8 cellular contexts compared by ENCODE assay signal in genomic region chr22:39150848-39151215, GRCh38. TPM values are rescaled to one million over a fixed set of nuclear protein-coding genes. Genes with fewer than 3 reads are reported as not detected.
A peak's percentile ranks its signal among the peaks of the same experiment; 100 is the strongest.
DNase-seq lines count a peak whose midpoint lies in the region; ATAC-seq and TF ChIP-seq lines count a peak whose summit lies in the region.

No MANE protein-coding gene starts in this region.

- CTCF ChIA-PET in CD4-positive, alpha-beta memory T cell (lab: Charles Lee; ENCODE audit: partially characterized antibody) = interaction anchor here (1.1 to 10.4 kb wide), 3 partner anchors 160 to 281 kb away, joined by 3 to 80 read pairs (median 5); partner anchors contain the start of gene RPL3

- H4K20me1 ChIP-seq in MM.1S (ENCODE audit: insufficient read depth, low read length) = no peaks in the 10 kb centered on the region

- peaks cover 0 to 3% of the 10 kb centered on the region in 2 donors for H3K27me3 Mint-ChIP-seq in CD4-positive, alpha-beta memory T cell
- H3K27me3 Mint-ChIP-seq in dendritic cell treated with granulocyte-macrophage colony-stimulating factor and Interleukin-4, amounts not matched to agents 40 ng/mL and 50 ng/mL, for 4 days = peaks cover 29% of the 10 kb centered on the region

- H3F3A ChIP-seq in MM.1S (ENCODE audit: insufficient read depth, low read length) = peaks cover 39% of the 10 kb centered on the region

- H3K27ac ChIP-seq in CD4-positive, alpha-beta memory T cell (ENCODE audit: low read depth, low read length) = peak overlapping the region; percentile 78
- peak overlapping the region; percentile 71; the same call in 1 of the 2 replicates for H3K27ac ChIP-seq in MM.1S (ENCODE audit: low read length)
- peak overlapping the region; percentile 94 to 97 for H3K27ac ChIP-seq in ovary

- H2AFZ ChIP-seq in MM.1S (ENCODE audit: low read length) = no peak overlapping the region

- H3K27ac Mint-ChIP-seq in CD4-positive, alpha-beta memory T cell = peak overlapping the region; percentile 71 to 99 (median 88)
- H3K27ac Mint-ChIP-seq in dendritic cell treated with granulocyte-macrophage colony-stimulating factor and Interleukin-4, amounts not matched to agents 40 ng/mL and 50 ng/mL, for 4 days = peak overlapping the region; percentile 41

- H3K4me3 Mint-ChIP-seq in CD4-positive, alpha-beta memory T cell = peak overlapping the region; percentile 75 to 89 (median 84)
- peak overlapping the region; percentile 73 for H3K4me3 Mint-ChIP-seq in dendritic cell treated with granulocyte-macrophage colony-stimulating factor and Interleukin-4, amounts not matched to agents 40 ng/mL and 50 ng/mL, for 4 days

- POLR2A ChIA-PET in CD4-positive, alpha-beta memory T cell (lab: Charles Lee; ENCODE audit: partially characterized antibody) = interaction anchor here (0.7 to 1.9 kb wide), 10 partner anchors 16 to 281 kb away, joined by 3 to 6 read pairs (median 4); partner anchors contain the start of gene APOBEC3C

- peak overlapping the region; percentile 82; the same call in 1 of the 2 replicates for H3K9ac ChIP-seq in MM.1S (ENCODE audit: low read length)

- H3K4me1 ChIP-seq in CD4-positive, alpha-beta memory T cell (ENCODE audit: insufficient read depth, low read length) = peaks cover 70% of the 10 kb centered on the region
- H3K4me1 ChIP-seq in MM.1S (ENCODE audit: low read length) = peaks cover 50% of the 10 kb centered on the region
- H3K4me1 ChIP-seq in ovary (ENCODE audit: insufficient read depth) = peaks cover 23% of the 10 kb centered on the region

- peaks cover 7% of the 10 kb centered on the region for H3K36me3 ChIP-seq in CD4-positive, alpha-beta memory T cell (ENCODE audit: insufficient read depth, low read length)
- H3K36me3 ChIP-seq in MM.1S (replicated peaks; ENCODE audit: insufficient read depth, low read length) (no peaks in the 10 kb centered on the region), ovary (no peaks in the 10 kb centered on the region)

- H3K9me2 ChIP-seq in MM.1S (replicated peaks; ENCODE audit: insufficient read depth, low read length) = no peaks in the 10 kb centered on the region

- no peak for TF ChIP-seq EP300 in ovary (IDR thresholded peaks at IDR 0.05)

- intact Hi-C loops in CD4-positive, alpha-beta memory T cell (cut with micrococcal nuclease) = loop anchor here (10.0 kb wide), 1 partner anchor 836 kb away; the partner anchor contains the start of gene CSNK1E
- intact Hi-C loops in dendritic cell treated with granulocyte-macrophage colony-stimulating factor and Interleukin-4, amounts not matched to agents 40 ng/mL and 50 ng/mL, for 4 days (cut with micrococcal nuclease) = no loop called here
- intact Hi-C loops in ovary (cut with DNase I) = loop anchor here in 2 of 4 donors (5.0 to 10.0 kb wide), 2 partner anchors 166 to 374 kb away; partner anchors contain the start of genes ATF4 (in 1 of the 2) and RPL3 (in 1 of the 2)

- H3K9me3 ChIP-seq in CD4-positive, alpha-beta memory T cell (ENCODE audit: control insufficient read depth in 1 of 2, low read length in 2 of 2) = no peaks in the 10 kb centered on the region
- no peaks in the 10 kb centered on the region for H3K9me3 ChIP-seq in MM.1S (replicated peaks; ENCODE audit: insufficient read depth, low read length)
- H3K9me3 ChIP-seq in ovary = no peaks in the 10 kb centered on the region

- peaks cover 7% of the 10 kb centered on the region for H3K27me3 ChIP-seq in CD4-positive, alpha-beta memory T cell (ENCODE audit: insufficient read depth, low read length)
- H3K27me3 ChIP-seq in MM.1S (replicated peaks; ENCODE audit: insufficient read depth, low read length) (no peaks in the 10 kb centered on the region), ovary (no peaks in the 10 kb centered on the region)

- WGBS in ovary, 3 donors = 30 to 36% (median 33%) methylated on average over 6 of the region's 6 CpGs

- TF ChIP-seq POLR2A in ovary (IDR thresholded peaks at IDR 0.05) = no peak

- DNase-seq in CD4-positive, alpha-beta memory T cell = no peak
- DNase-seq in MM.1S (no peak), ovary (peak in 1 of 5 donors; percentile 27), T1000 (lab: John Stamatoyannopoulos, UW) (no peak)

- TF ChIP-seq CTCF in MM.1S (IDR thresholded peaks at IDR 0.05; ENCODE audit: low read length) = no peak
- no peak for TF ChIP-seq CTCF in ovary (IDR thresholded peaks at IDR 0.05)

- H3K79me2 ChIP-seq in MM.1S (ENCODE audit: low read length) = peaks cover 61% of the 10 kb centered on the region

- H3K4me2 ChIP-seq in MM.1S (ENCODE audit: low read depth, low read length) = peak overlapping the region; percentile 90; the same call in 1 of the 2 replicates

- no peaks in the 10 kb centered on the region for H3K9me3 Mint-ChIP-seq in CD4-positive, alpha-beta memory T cell
- H3K9me3 Mint-ChIP-seq in dendritic cell treated with granulocyte-macrophage colony-stimulating factor and Interleukin-4, amounts not matched to agents 40 ng/mL and 50 ng/mL, for 4 days = no peaks in the 10 kb centered on the region

- H3K4me3 ChIP-seq in CD4-positive, alpha-beta memory T cell (ENCODE audit: low read length in 2 of 2) = no peak overlapping the region
- H3K4me3 ChIP-seq in MM.1S (ENCODE audit: low read length) = no peak overlapping the region
- H3K4me3 ChIP-seq in ovary = peak overlapping the region; percentile 97

- H3K36me3 Mint-ChIP-seq in CD4-positive, alpha-beta memory T cell = peaks cover 0 to 33% of the 10 kb centered on the region in 2 donors
- H3K36me3 Mint-ChIP-seq in dendritic cell treated with granulocyte-macrophage colony-stimulating factor and Interleukin-4, amounts not matched to agents 40 ng/mL and 50 ng/mL, for 4 days (ENCODE audit: low read depth) = peaks cover 32% of the 10 kb centered on the region

- ATAC-seq in GM21723 (IDR thresholded peaks at IDR 0.05; ENCODE audit: unreplicated experiment) (no peak), HG03159 (IDR thresholded peaks at IDR 0.05; ENCODE audit: unreplicated experiment) (no peak), HG03175 (IDR thresholded peaks at IDR 0.05; ENCODE audit: unreplicated experiment) (no peak)

- peaks cover 32 to 58% (median 45%) of the 10 kb centered on the region in 4 donors for H3K4me1 Mint-ChIP-seq in CD4-positive, alpha-beta memory T cell
- H3K4me1 Mint-ChIP-seq in dendritic cell treated with granulocyte-macrophage colony-stimulating factor and Interleukin-4, amounts not matched to agents 40 ng/mL and 50 ng/mL, for 4 days (ENCODE audit: low read depth) = peaks cover 64% of the 10 kb centered on the region

RNA-seq across cellular contexts. Expression of gene CBX7, which starts 1.6 kb away (rescaled TPM):
- 100 to 1,000 TPM; 181 to 198 TPM for total RNA-seq in CD4-positive, alpha-beta memory T cell
- polyA plus RNA-seq in CD4-positive, alpha-beta memory T cell = 10 to 100 TPM; 22.8 to 38.8 TPM
- total RNA-seq in ovary = 100 to 1,000 TPM in 1 of 7 donors, 10 to 100 TPM in 6; 47.2 to 107 (median 84.9) TPM
- polyA plus RNA-seq in ovary = 10 to 100 TPM; 40.7 to 96.9 TPM

RNA-seq across cellular contexts. Expression of gene APOBEC3H, which starts 53.8 kb away (rescaled TPM):
- 1 to 10 TPM; 7.5 to 8.5 TPM for total RNA-seq in CD4-positive, alpha-beta memory T cell
- 1 to 10 TPM; 5.7 to 6.2 TPM for polyA plus RNA-seq in CD4-positive, alpha-beta memory T cell
- total RNA-seq in ovary = under 1 TPM in 2 of 7 donors, not detected in 5; 0.23 to 0.31 TPM
- under 1 TPM in 1 of 2 donors, not detected in 1; 0.97 TPM for polyA plus RNA-seq in ovary

Comparison
In these comparisons a context has a peak if more than half of its experiments do, and no peak if none do; other contexts are left out.
1. RNA of gene APOBEC3H, which starts 53.8 kb away (total RNA-seq): 7.5 to 8.5 TPM in CD4-positive, alpha-beta memory T cell; 0.23 to 0.31 TPM in ovary; every median in the first group is over 4 times any median in the second.
2. Peak in every context shown above with its lines, with median percentiles within 50 percentile points of each other: H3K27ac ChIP-seq.